In the genomic region with DNA sequence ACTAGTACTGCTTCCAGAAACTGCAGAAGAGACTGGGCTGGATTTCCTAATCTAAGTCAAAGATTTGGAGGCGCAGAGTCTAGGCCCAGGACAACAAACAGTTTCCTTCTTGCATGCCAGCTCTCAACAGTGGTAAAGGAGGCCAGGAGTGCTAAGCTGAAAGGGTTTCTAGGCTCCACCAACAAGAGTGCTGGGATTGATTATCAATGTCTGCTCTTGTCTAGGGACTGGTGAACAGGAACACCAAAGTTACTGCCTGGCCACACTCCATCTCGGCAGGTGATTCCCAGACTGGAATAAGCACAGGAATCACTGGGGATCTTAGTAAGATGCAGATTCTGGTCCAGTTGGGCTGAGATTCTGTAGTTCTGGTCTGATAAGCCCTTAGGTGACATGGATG, we compare ENCODE assay signal across 1 cellular context.
TF ChIP-seq lines count a peak whose summit lies in the region.

No MANE protein-coding gene starts in this region.

TF ChIP-seq in H1, 55 proteins besides CTCF, POLR2A, EP300 and RAD21:
- TF ChIP-seq SAP30 (IDR thresholded peaks at IDR 0.05; ENCODE audit: insufficient read depth, insufficient replicate concordance, low read length) (no peak), HDAC6 (IDR thresholded peaks at IDR 0.05; ENCODE audit: low read depth, low read length) (no peak), KDM5A (IDR thresholded peaks at IDR 0.05; ENCODE audit: low read length) (no peak), CBX5 (IDR thresholded peaks at IDR 0.05; ENCODE audit: low read depth, low read length) (no peak), TBP (IDR thresholded peaks at IDR 0.05; ENCODE audit: low read depth, low read length) (no peak), CEBPB (IDR thresholded peaks at IDR 0.05; ENCODE audit: low read depth, low read length) (no peak), KDM4A (IDR thresholded peaks at IDR 0.05; ENCODE audit: low read depth, low read length, severe bottlenecking) (no peak), TAF1 (IDR thresholded peaks at IDR 0.05; ENCODE audit: low read depth, low read length) (no peak), POU5F1 (IDR thresholded peaks at IDR 0.05; ENCODE audit: low read depth, low read length) (no peak), SP4 (IDR thresholded peaks at IDR 0.05; ENCODE audit: low read length) (no peak), RFX5 (IDR thresholded peaks at IDR 0.05; ENCODE audit: borderline replicate concordance, low read depth, low read length) (no peak), ASH2L (IDR thresholded peaks at IDR 0.05; ENCODE audit: low read length) (no peak)
- TF ChIP-seq, protein P1, sequence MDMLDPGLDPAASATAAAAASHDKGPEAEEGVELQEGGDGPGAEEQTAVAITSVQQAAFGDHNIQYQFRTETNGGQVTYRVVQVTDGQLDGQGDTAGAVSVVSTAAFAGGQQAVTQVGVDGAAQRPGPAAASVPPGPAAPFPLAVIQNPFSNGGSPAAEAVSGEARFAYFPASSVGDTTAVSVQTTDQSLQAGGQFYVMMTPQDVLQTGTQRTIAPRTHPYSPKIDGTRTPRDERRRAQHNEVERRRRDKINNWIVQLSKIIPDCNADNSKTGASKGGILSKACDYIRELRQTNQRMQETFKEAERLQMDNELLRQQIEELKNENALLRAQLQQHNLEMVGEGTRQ (IDR thresholded peaks at IDR 0.05; ENCODE audit: low read length) = no peak
